14 cellular contexts compared by ENCODE assay signal in the genomic region with DNA sequence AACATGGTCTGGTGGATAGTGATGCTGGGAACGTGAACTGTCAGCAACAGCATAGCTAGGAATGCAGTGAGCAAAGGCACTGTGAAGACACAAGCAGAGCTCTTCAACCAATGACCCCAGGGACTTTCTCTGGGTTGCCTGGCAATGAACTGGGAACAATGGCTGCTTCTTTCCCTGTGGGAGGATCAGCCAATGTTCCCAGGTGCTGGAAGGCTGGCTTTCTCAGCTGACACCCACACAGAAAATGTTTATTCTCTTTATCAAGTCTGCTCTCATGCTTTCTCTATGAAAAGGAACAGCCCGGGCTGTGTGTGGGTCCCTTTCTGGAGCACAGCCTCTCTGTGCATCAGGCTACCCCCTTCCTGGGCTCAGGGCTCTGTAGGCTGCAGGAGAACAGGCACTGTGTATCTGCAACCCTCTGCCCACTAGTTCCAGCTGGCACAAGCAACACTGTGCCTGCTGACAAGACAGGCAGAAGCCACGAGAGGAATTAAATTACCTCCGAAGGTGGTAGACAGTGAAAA. TPM values are rescaled to one million over a fixed set of nuclear protein-coding genes. Genes with fewer than 3 reads are reported as not detected.
DNase-seq lines count a peak whose midpoint lies in the region; ATAC-seq, FAIRE-seq and TF ChIP-seq lines count a peak whose summit lies in the region.
"Had no signal": no experiment of that assay in that cellular context is flagged by ENCODE, and none has a peak within 500 bp of the region (broad histone marks: within the 10 kb centered on the region; RNA-seq: fewer than 3 reads in every experiment).

No MANE protein-coding gene starts in this region.

- H3K9me3 Mint-ChIP-seq in WTC11 (no peaks in the 10 kb centered on the region), H9 (no peaks in the 10 kb centered on the region)
- H3K9me3 Mint-ChIP-seq in naive thymus-derived CD4-positive, alpha-beta T cell: no peaks in the 10 kb centered on the region
- H3K9me3 Mint-ChIP-seq: CD4-positive, CD25-positive, alpha-beta regulatory T cell; IgD-negative memory B cell; stimulated activated naive CD8-positive, alpha-beta T cell treated with anti-CD3 and anti-CD28 coated beads, Interleukin-15, Interleukin-2, amounts not matched to agents 100 ng/mL and 50 ng/mL, for 24 hours had no signal

- no peaks in the 10 kb centered on the region for H3K23me2 ChIP-seq in H9 (ENCODE audit: insufficient read length, low read depth, low read length, poor library complexity, severe bottlenecking)

- DNase-seq in NCI-H187 treated with DMSO at 0.1 percent for 48 hours (lab: John Stamatoyannopoulos, UW): peak; percentile 9
- no peak for DNase-seq in WTC11 (ENCODE audit: low spot score)
- DNase-seq in posterior cingulate gyrus: peak; percentile 56 to 96 (median 68)
- no peak for DNase-seq in H9
- no peak for DNase-seq in kidney
- DNase-seq in naive thymus-derived CD4-positive, alpha-beta T cell: no peak
- DNase-seq: CD4-positive, CD25-positive, alpha-beta regulatory T cell; colonic mucosa; GDM1; NCI-H1436 treated with DMSO at 0.1 percent for 48 hours had no signal

- CTCF ChIA-PET in WTC11 (lab: Charles Lee): no interaction called here
- CTCF ChIA-PET in naive thymus-derived CD4-positive, alpha-beta T cell (lab: Charles Lee): no interaction called here

- H2AFZ ChIP-seq in H9 (ENCODE audit: low read length): no peak overlapping the region

- no peaks in the 10 kb centered on the region for H4K20me1 ChIP-seq in H9 (ENCODE audit: control insufficient read depth, insufficient read depth, insufficient read length)

- H2AK5ac ChIP-seq in H9 (ENCODE audit: insufficient read length, low read length): no peak overlapping the region

- no peaks in the 10 kb centered on the region for H3K27me3 ChIP-seq in iPS-15b (ENCODE audit: control insufficient read depth, insufficient read depth, low read length)
- no peaks in the 10 kb centered on the region for H3K27me3 ChIP-seq in H9 (ENCODE audit: insufficient read depth, low read length)
- H3K27me3 ChIP-seq in naive thymus-derived CD4-positive, alpha-beta T cell (ENCODE audit: control insufficient read depth in 2 of 2, insufficient read depth in 2 of 2, low read length in 2 of 2): no peaks in the 10 kb centered on the region
- H3K27me3 ChIP-seq: colonic mucosa had no signal

- no peak overlapping the region for H4K91ac ChIP-seq in H9 (ENCODE audit: insufficient read length, low read depth, low read length)

- H2BK5ac ChIP-seq in H9 (ENCODE audit: insufficient read length, low read length): no peak overlapping the region

- no peak overlapping the region for H4K8ac ChIP-seq in H9 (replicated peaks; ENCODE audit: insufficient read length, low read depth, low read length)

- no peak overlapping the region for H2BK20ac ChIP-seq in H9 (ENCODE audit: low read depth, low read length, poor library complexity, severe bottlenecking)

- H3K14ac ChIP-seq in H9 (ENCODE audit: insufficient read depth, low read length): no peak overlapping the region

- H2BK15ac ChIP-seq in H9 (ENCODE audit: low read depth, low read length): no peak overlapping the region

- no peak overlapping the region for H2BK12ac ChIP-seq in H9 (ENCODE audit: insufficient read length, low read depth, low read length)

- H3K27ac ChIP-seq in H9 (ENCODE audit: insufficient read length, low read depth, low read length) (no peak overlapping the region), kidney (ENCODE audit: low read depth in 2 of 2, low read length in 2 of 2) (no peak overlapping the region)
- H3K27ac ChIP-seq in naive thymus-derived CD4-positive, alpha-beta T cell (ENCODE audit: low read depth, low read length): no peak overlapping the region
- H3K27ac ChIP-seq: colonic mucosa had no signal

- H3K4me1 ChIP-seq in iPS-15b (ENCODE audit: control insufficient read depth, insufficient read depth, low read length): no peaks in the 10 kb centered on the region
- H3K4me1 ChIP-seq in H9 (ENCODE audit: insufficient read depth, low read length): peaks cover 4% of the 10 kb centered on the region
- no peaks in the 10 kb centered on the region for H3K4me1 ChIP-seq in kidney (ENCODE audit: control insufficient read depth in 1 of 2, insufficient read depth in 1 of 2, low read depth in 1 of 2, low read length in 2 of 2)
- H3K4me1 ChIP-seq in naive thymus-derived CD4-positive, alpha-beta T cell (ENCODE audit: control insufficient read depth in 2 of 2, insufficient read depth in 2 of 2, low read length in 2 of 2): no peaks in the 10 kb centered on the region
- H3K4me1 ChIP-seq: colonic mucosa had no signal

- H3K4me3 ChIP-seq in iPS-15b (ENCODE audit: low read depth, low read length): no peak overlapping the region
- H3K4me3 ChIP-seq in kidney (ENCODE audit: low read length in 2 of 2): no peak overlapping the region
- no peak overlapping the region for H3K4me3 ChIP-seq in naive thymus-derived CD4-positive, alpha-beta T cell (ENCODE audit: low read length)
- H3K4me3 ChIP-seq: colonic mucosa had no signal

- no peaks in the 10 kb centered on the region for H3K79me1 ChIP-seq in H9 (ENCODE audit: insufficient read depth, low read depth, low read length, poor library complexity, severe bottlenecking)

- no peaks in the 10 kb centered on the region for H3K27me3 Mint-ChIP-seq in WTC11 (ENCODE audit: low read depth)
- no peaks in the 10 kb centered on the region for H3K27me3 Mint-ChIP-seq in H9 (ENCODE audit: low read depth)
- H3K27me3 Mint-ChIP-seq in naive thymus-derived CD4-positive, alpha-beta T cell: peaks cover 0 to 2% (median 0%) of the 10 kb centered on the region in 5 donors
- H3K27me3 Mint-ChIP-seq: activated naive CD8-positive, alpha-beta T cell; CD4-positive, CD25-positive, alpha-beta regulatory T cell; IgD-negative memory B cell; stimulated activated naive CD8-positive, alpha-beta T cell treated with anti-CD3 and anti-CD28 coated beads, Interleukin-15, Interleukin-2, amounts not matched to agents 100 ng/mL and 50 ng/mL, for 24 hours had no signal

- FAIRE-seq in kidney (lab: Jason Lieb, UNC): no peak

- H3K9ac ChIP-seq in iPS-15b (ENCODE audit: low read depth, low read length) (peak overlapping the region; percentile 29), H9 (ENCODE audit: extremely low read depth, insufficient read length, low read length) (no peak overlapping the region), kidney (ENCODE audit: low read length in 2 of 2) (no peak overlapping the region)

- H3K27ac Mint-ChIP-seq in WTC11 (no peak overlapping the region), H9 (no peak overlapping the region; a peak in 1 of 7 replicates)
- H3K27ac Mint-ChIP-seq in naive thymus-derived CD4-positive, alpha-beta T cell: peak overlapping the region in 3 of 9 donors; percentile 13 to 59 (median 38)

- TF ChIP-seq CTCF in WTC11 (IDR thresholded peaks at IDR 0.05) (no peak), H9 (conservative IDR thresholded peaks at IDR 0.05) (no peak), kidney (IDR thresholded peaks at IDR 0.05; ENCODE audit: borderline replicate concordance, extremely low read depth, insufficient read depth) (no peak)

- no peak overlapping the region for H4K5ac ChIP-seq in H9 (ENCODE audit: insufficient read length, low read depth, low read length)

- peaks cover 19% of the 10 kb centered on the region for H3K4me1 Mint-ChIP-seq in WTC11
- peaks cover 0 to 4% of the 10 kb centered on the region in 2 experiments; a peak in 1 of 4 replicates for H3K4me1 Mint-ChIP-seq in H9
- peaks cover 2 to 17% (median 9%) of the 10 kb centered on the region in 7 donors for H3K4me1 Mint-ChIP-seq in naive thymus-derived CD4-positive, alpha-beta T cell

- H3K18ac ChIP-seq in H9 (ENCODE audit: insufficient read length, low read depth, low read length): no peak overlapping the region

- H3K9me3 ChIP-seq in iPS-15b (ENCODE audit: control insufficient read depth, insufficient read depth, low read length) (no peaks in the 10 kb centered on the region), H9 (ENCODE audit: control insufficient read depth, low read depth, low read length) (no peaks in the 10 kb centered on the region), kidney (ENCODE audit: control insufficient read depth in 1 of 2, low read length in 2 of 2) (no peaks in the 10 kb centered on the region)
- no peaks in the 10 kb centered on the region for H3K9me3 ChIP-seq in naive thymus-derived CD4-positive, alpha-beta T cell (ENCODE audit: control insufficient read depth in 2 of 3, low read length in 3 of 3)
- H3K9me3 ChIP-seq: colonic mucosa had no signal

- H3K56ac ChIP-seq in H9 (ENCODE audit: insufficient read length, low read depth, low read length): no peak overlapping the region

- no peak overlapping the region for H3K4me2 ChIP-seq in H9 (ENCODE audit: insufficient read depth, insufficient read length, low read length)

- WGBS in H9 (ENCODE audit: extremely low coverage, insufficient read length, low lambda C conversion rate): no CpG with 5 or more reads among the region's 4 CpGs

- intact Hi-C loops in posterior cingulate gyrus (cut with DNase I): loop anchor here (2.0 kb wide), 2 partner anchors 13 to 15 kb away; no protein-coding TSS in a partner anchor
- intact Hi-C loops in kidney (cut with DNase I): no loop called here
- intact Hi-C loops in naive thymus-derived CD4-positive, alpha-beta T cell (cut with micrococcal nuclease): no loop called here

- no peak overlapping the region for H3K4me3 Mint-ChIP-seq in WTC11
- H3K4me3 Mint-ChIP-seq in H9: no peak overlapping the region
- H3K4me3 Mint-ChIP-seq in naive thymus-derived CD4-positive, alpha-beta T cell: no peak overlapping the region
- H3K4me3 Mint-ChIP-seq: activated naive CD8-positive, alpha-beta T cell; CD4-positive, CD25-positive, alpha-beta regulatory T cell; stimulated activated naive CD8-positive, alpha-beta T cell treated with anti-CD3 and anti-CD28 coated beads, Interleukin-15, Interleukin-2, amounts not matched to agents 100 ng/mL and 50 ng/mL, for 24 hours had no signal

- H3T11ph ChIP-seq in H9 (ENCODE audit: low read length): no peak overlapping the region

- H3K4ac ChIP-seq in H9 (ENCODE audit: low read depth, low read length): no peak overlapping the region

- peaks cover 8% of the 10 kb centered on the region for H3K36me3 Mint-ChIP-seq in WTC11
- no peaks in the 10 kb centered on the region; a peak in 1 of 7 replicates for H3K36me3 Mint-ChIP-seq in H9 (ENCODE audit: insufficient read depth in 1 of 3, low read depth in 3 of 3)
- H3K36me3 Mint-ChIP-seq in naive thymus-derived CD4-positive, alpha-beta T cell: peaks cover 0 to 15% (median 14%) of the 10 kb centered on the region in 5 donors

- POLR2A ChIA-PET in WTC11 (lab: Charles Lee): interaction anchor here (0.6 to 2.4 kb wide), 4 partner anchors 15 to 38 kb away, joined by 3 to 16 read pairs (median 8); a partner anchor contains a TSS
- POLR2A ChIA-PET in naive thymus-derived CD4-positive, alpha-beta T cell (lab: Charles Lee): interaction anchor here (0.6 to 3.4 kb wide), 10 partner anchors 8 to 75 kb away, joined by 3 to 11 read pairs (median 6); a partner anchor contains a TSS

- H3K79me2 ChIP-seq in H9 (ENCODE audit: insufficient read depth, low read length): no peaks in the 10 kb centered on the region; the same call in 1 of the 2 replicates

- H3K23ac ChIP-seq in H9 (ENCODE audit: insufficient read length, low read depth, low read length): no peak overlapping the region

- H3K36me3 ChIP-seq in iPS-15b (ENCODE audit: control insufficient read depth, insufficient read depth, low read length) (no peaks in the 10 kb centered on the region), kidney (ENCODE audit: control insufficient read depth in 1 of 2, insufficient read depth in 2 of 2, low read length in 2 of 2) (peaks cover 0 to 8% of the 10 kb centered on the region in 2 donors)
- peaks cover 0 to 6% (median 0%) of the 10 kb centered on the region in 3 experiments for H3K36me3 ChIP-seq in naive thymus-derived CD4-positive, alpha-beta T cell (ENCODE audit: control insufficient read depth in 2 of 3, insufficient read depth in 3 of 3, low read length in 3 of 3)
- H3K36me3 ChIP-seq: colonic mucosa had no signal

- peak; percentile 62 for ATAC-seq in WTC11
- ATAC-seq in naive thymus-derived CD4-positive, alpha-beta T cell: no peak

- H2BK120ac ChIP-seq in H9 (ENCODE audit: low read depth, low read length, poor library complexity, severe bottlenecking): no peak overlapping the region

RNA-seq across cellular contexts. Expression of gene HFE, which starts 54.2 kb away (rescaled TPM):
- total RNA-seq in WTC11 (2021) (1.9 to 2.4 TPM (median 2.0 TPM) in 3 replicates), H9 (2021) (0.29 and 0.98 TPM in 2 replicates), kidney (10.6 TPM)
- polyA plus RNA-seq in kidney (ENCODE audit: insufficient read depth, low read depth, low replicate concordance): 6.3 TPM
- total RNA-seq in naive thymus-derived CD4-positive, alpha-beta T cell: 1 to 10 TPM; 1.5 to 4.6 (median 2.5) TPM
- polyA plus RNA-seq in naive thymus-derived CD4-positive, alpha-beta T cell: under 1 TPM; 0.65 to 0.85 TPM

Comparison
In these comparisons a context has a peak if more than half of its experiments do, and no peak if none do; other contexts are left out.
1. DNase-seq: peak in NCI-H187 treated with DMSO at 0.1 percent for 48 hours (single experiment) and posterior cingulate gyrus (10 of 10); none in WTC11 (single experiment), H9 (single experiment), kidney (single experiment) and naive thymus-derived CD4-positive, alpha-beta T cell (0 of 9).